Comparison of ENCODE assay signal across 8 cellular contexts in the genomic region with DNA sequence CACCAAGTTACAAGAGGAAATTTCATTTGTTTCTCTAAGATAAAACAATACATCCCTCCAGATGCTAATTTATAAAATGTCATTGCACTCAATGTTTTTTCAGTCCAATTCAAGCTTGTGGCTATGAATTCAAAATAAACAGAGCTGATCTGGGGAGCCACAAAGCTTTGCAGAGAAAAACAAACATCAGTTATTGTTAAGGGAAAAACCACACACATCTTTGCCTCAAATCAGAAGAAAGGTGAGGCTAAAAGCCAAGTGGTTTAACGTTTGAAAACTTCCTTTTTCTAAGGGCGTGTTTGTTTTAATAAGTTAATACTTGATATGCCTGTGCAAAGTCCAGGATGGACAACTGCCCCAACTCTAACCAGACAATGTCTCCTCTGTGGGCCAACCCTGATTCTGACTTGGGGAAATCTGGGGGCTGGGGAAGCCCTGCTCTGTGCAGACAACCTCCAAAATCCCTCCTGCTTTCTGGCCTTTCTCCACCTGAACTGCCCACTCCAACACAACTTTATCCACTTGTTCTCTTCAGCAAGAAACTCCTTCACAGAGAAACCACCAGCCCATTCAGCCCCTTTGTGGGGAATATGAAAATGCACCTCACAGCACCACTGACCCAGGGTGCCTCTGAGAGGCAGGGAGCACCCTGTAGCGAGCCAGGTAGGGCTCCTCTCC. TPM values are rescaled to one million over a fixed set of nuclear protein-coding genes. Genes with fewer than 3 reads are reported as not detected.
DNase-seq lines count a peak whose midpoint lies in the region; ATAC-seq and TF ChIP-seq lines count a peak whose summit lies in the region.

No MANE protein-coding gene starts in this region.

- no peak for TF ChIP-seq CTCF in lower leg skin (IDR thresholded peaks at IDR 0.05)

- CTCF ChIA-PET in T-cell (lab: Charles Lee): no interaction called here

- peaks cover 0 to 1% of the 10 kb centered on the region in 2 donors for H3K27me3 Mint-ChIP-seq in T-cell

- peak overlapping the region; percentile 62 to 85 for H3K27ac Mint-ChIP-seq in T-cell

- 49 to 58% methylated on average over 3 of the region's 3 CpGs for WGBS in lower leg skin, 2 donors

- ATAC-seq in GM18498 (IDR thresholded peaks at IDR 0.05; ENCODE audit: unreplicated experiment) (peak; percentile 61), HG02610 (IDR thresholded peaks at IDR 0.05; ENCODE audit: unreplicated experiment) (peak; percentile 30), T-cell (replicated peaks in 1 of 4) (peak in 2 of 4 experiments; percentile 31 to 45)

- no peak for DNase-seq in T-cell
- DNase-seq in mucosa of gallbladder (ENCODE audit: low spot score): peak; percentile 38
- DNase-seq in OCI-M2 (lab: John Stamatoyannopoulos, UW; ENCODE audit: unreplicated experiment): no peak
- no peak for DNase-seq in NCI-H128 (lab: John Stamatoyannopoulos, UW; ENCODE audit: unreplicated experiment)
- DNase-seq in OCI-M1 (lab: John Stamatoyannopoulos, UW): no peak
- DNase-seq in lower leg skin (ENCODE audit: low spot score in 2 of 2): no peak

- intact Hi-C loops in lower leg skin (cut with DNase I; ENCODE audit: low total_unique reads): no loop called here

- H3K36me3 Mint-ChIP-seq in T-cell: no peaks in the 10 kb centered on the region

- no peak for TF ChIP-seq POLR2A in lower leg skin (IDR thresholded peaks at IDR 0.05)

- peak overlapping the region in 2 of 3 donors; percentile 4 to 13 for H3K4me3 Mint-ChIP-seq in T-cell

- H3K4me1 Mint-ChIP-seq in T-cell: peaks cover 26 to 57% (median 31%) of the 10 kb centered on the region in 3 donors

- no peaks in the 10 kb centered on the region for H3K9me3 Mint-ChIP-seq in T-cell

- POLR2A ChIA-PET in T-cell (lab: Charles Lee): interaction anchor here in 1 of 2 donors (0.6 kb wide), 1 partner anchor 14 kb away, joined by 3 read pairs; no protein-coding TSS in a partner anchor

- no peak overlapping the region for H3K4me3 ChIP-seq in lower leg skin (ENCODE audit: low read depth, poor library complexity, severe bottlenecking)

RNA-seq across cellular contexts. Expression of gene NT5E, which starts 44.6 kb away (rescaled TPM):
- 10 to 100 TPM in 3 of 5 donors, 1 to 10 TPM in 2; 8.0 to 18.6 (median 11.0) TPM for total RNA-seq in T-cell
- total RNA-seq in mucosa of gallbladder: 64.9 TPM
- total RNA-seq in lower leg skin: 10 to 100 TPM in 2 of 4 donors, 1 to 10 TPM in 2; 6.3 to 12.8 (median 9.2) TPM
